8 cellular contexts compared by ENCODE assay signal in genomic region chr1:161440312-161440894, GRCh38.
A peak's percentile ranks its signal among the peaks of the same experiment; 100 is the strongest.
DNase-seq lines count a peak whose midpoint lies in the region; FAIRE-seq and TF ChIP-seq lines count a peak whose summit lies in the region.

No MANE protein-coding gene starts in this region.

- no peaks in the 10 kb centered on the region for H3F3A ChIP-seq in neural progenitor cell (ENCODE audit: low read depth)

- H3K27me3 Mint-ChIP-seq in neural progenitor cell (ENCODE audit: insufficient read depth, low read depth) = peaks cover 38% of the 10 kb centered on the region

- peak overlapping the region; percentile 97 for H2AFZ ChIP-seq in neural progenitor cell (replicated peaks)

- peaks cover 3% of the 10 kb centered on the region for H3K4me1 Mint-ChIP-seq in neural progenitor cell

- peak; percentile 62 for TF ChIP-seq CTCF in neural progenitor cell (IDR thresholded peaks at IDR 0.05)

- peaks cover 8% of the 10 kb centered on the region for H3K9me3 Mint-ChIP-seq in neural progenitor cell

- H3K36me3 Mint-ChIP-seq in neural progenitor cell = peaks cover 2% of the 10 kb centered on the region

- peaks cover 57% of the 10 kb centered on the region for H3K27me3 ChIP-seq in neural progenitor cell

- peak overlapping the region; percentile 93 for H3K27ac Mint-ChIP-seq in neural progenitor cell

- H3K4me3 ChIP-seq in GM08714 (ENCODE audit: low read length) (peak overlapping the region; percentile 44; the same call in 1 of the 2 replicates), neural progenitor cell (peak overlapping the region; percentile 86)

- H4K20me1 ChIP-seq in neural progenitor cell (ENCODE audit: low read depth) = peaks cover 3% of the 10 kb centered on the region

- no peaks in the 10 kb centered on the region for H3K9me3 ChIP-seq in neural progenitor cell (ENCODE audit: low read depth)

- no peak overlapping the region for H3K27ac ChIP-seq in neural progenitor cell

- H3K4me3 Mint-ChIP-seq in neural progenitor cell = peak overlapping the region; percentile 92

- H3K4me2 ChIP-seq in neural progenitor cell = peak overlapping the region; percentile 72

- DNase-seq in HTR-8/SVneo (ENCODE audit: insufficient read length, low spot score) (peak; percentile 63), fibroblast of gingiva (ENCODE audit: low read depth) (peak; percentile 55), neural progenitor cell (ENCODE audit: low spot score) (peak; percentile 93), ureter (ENCODE audit: low spot score) (peak; percentile 43), T1000 (lab: John Stamatoyannopoulos, UW) (no peak), NCI-H345 treated with DMSO at 0.1 percent for 48 hours (lab: John Stamatoyannopoulos, UW; ENCODE audit: unreplicated experiment) (no peak)
- peak; percentile 90 for DNase-seq in activated CD8-positive, alpha-beta memory T cell treated with anti-CD3 and anti-CD28 coated beads for 24 hours

- no peaks in the 10 kb centered on the region for H3K36me3 ChIP-seq in neural progenitor cell

- no peak overlapping the region for H3K9ac ChIP-seq in neural progenitor cell

- no peaks in the 10 kb centered on the region for H3K4me1 ChIP-seq in neural progenitor cell

- no peak for FAIRE-seq in HTR-8/SVneo (lab: Jason Lieb, UNC)

- H3K79me2 ChIP-seq in neural progenitor cell (ENCODE audit: low read depth) = no peaks in the 10 kb centered on the region

Comparison
In these comparisons a context has a peak if more than half of its experiments do, and no peak if none do; other contexts are left out.
1. DNase-seq: peak in HTR-8/SVneo (single experiment), activated CD8-positive, alpha-beta memory T cell treated with anti-CD3 and anti-CD28 coated beads for 24 hours (single experiment), fibroblast of gingiva (single experiment), neural progenitor cell (single experiment) and ureter (single experiment); none in T1000 (single experiment) and NCI-H345 treated with DMSO at 0.1 percent for 48 hours (single experiment).